In the genomic region with DNA sequence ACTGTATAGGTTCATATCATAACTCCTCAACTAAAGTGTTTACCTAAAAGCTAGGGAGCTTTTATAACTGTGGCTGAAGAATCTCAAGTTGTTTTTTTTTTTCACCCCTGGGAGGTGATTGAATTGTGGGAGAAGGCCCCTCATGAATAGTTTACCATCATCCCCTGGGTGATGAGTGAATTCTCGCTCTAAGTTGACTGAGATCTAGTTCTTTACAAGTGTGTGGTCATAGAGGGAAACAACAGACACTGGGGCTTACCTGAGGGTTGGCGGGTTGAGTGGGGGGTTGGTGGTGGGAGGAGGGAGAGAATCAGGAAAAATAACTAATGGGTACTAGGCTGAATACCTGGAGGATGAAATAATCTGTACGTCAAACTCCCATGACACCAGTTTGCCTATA, we compare ENCODE assay signal across 9 cellular contexts.
"Had no signal": no experiment of that assay in that cellular context is flagged by ENCODE, and none has a peak within 500 bp of the region (broad histone marks: within the 10 kb centered on the region; RNA-seq: fewer than 3 reads in every experiment).

No MANE protein-coding gene starts in this region.

- H3K9ac ChIP-seq: KMS-11 had no signal

- H3K27ac Mint-ChIP-seq: IgD-negative memory B cell had no signal

- H3K36me3 Mint-ChIP-seq: IgD-negative memory B cell had no signal

- H3K27me3 Mint-ChIP-seq: IgD-negative memory B cell had no signal

- H3K27ac ChIP-seq: HL-60, KMS-11 had no signal

- H3K4me2 ChIP-seq: KMS-11 had no signal

- H3K4me3 ChIP-seq: K562 had no signal

- ATAC-seq: HepG2, K562 had no signal

- DNase-seq: IMR-90, KBM-7, KG1 had no signal

- H3K9me3 Mint-ChIP-seq: IgD-negative memory B cell had no signal

- FAIRE-seq: HepG2, HTR-8/SVneo, K562 had no signal

- H3K4me3 Mint-ChIP-seq: IgD-negative memory B cell had no signal
